ENCODE assay signal across 10 cellular contexts in the genomic region with DNA sequence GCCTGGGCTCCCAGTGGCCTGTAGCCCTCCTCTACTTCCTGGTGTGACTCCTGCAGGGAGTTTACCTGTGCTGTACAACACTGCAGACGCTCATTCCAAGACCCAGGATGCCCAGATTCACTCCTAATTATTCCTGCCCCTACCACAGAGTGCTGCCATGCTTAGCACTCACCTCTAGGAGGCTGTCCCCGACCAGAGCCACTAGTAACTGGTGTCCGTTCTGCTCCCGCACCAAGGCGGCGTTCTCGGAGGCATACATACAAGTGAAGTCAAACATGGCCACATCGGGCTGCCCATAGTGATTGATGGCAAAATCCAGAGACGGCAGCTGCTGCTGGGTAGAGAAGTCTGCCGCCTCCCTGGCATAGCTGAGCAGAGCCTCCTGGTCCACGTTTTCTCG.
A peak's percentile ranks its signal among the peaks of the same experiment; 100 is the strongest.
DNase-seq lines count a peak whose midpoint lies in the region; ATAC-seq and TF ChIP-seq lines count a peak whose summit lies in the region.
"Had no signal": no experiment of that assay in that cellular context is flagged by ENCODE, and none has a peak within 500 bp of the region (broad histone marks: within the 10 kb centered on the region; RNA-seq: fewer than 3 reads in every experiment).

No MANE protein-coding gene starts in this region.

- peak; percentile 73 for ATAC-seq in left lobe of liver
- no peak for ATAC-seq in stimulated activated effector memory CD8-positive, alpha-beta T cell treated with anti-CD3 and anti-CD28 coated beads, Interleukin-12 subunit alpha, Interleukin-12 subunit beta, amount 100 ng/mL, for 72 hours
- no peak for ATAC-seq in GM18907 (IDR thresholded peaks at IDR 0.05; ENCODE audit: unreplicated experiment)

- H3K27ac Mint-ChIP-seq in type B pancreatic cell: peak overlapping the region; percentile 36
- H3K27ac Mint-ChIP-seq in stimulated activated effector memory CD8-positive, alpha-beta T cell treated with anti-CD3 and anti-CD28 coated beads, Interleukin-12 subunit alpha, Interleukin-12 subunit beta, amount 100 ng/mL, for 72 hours: no peak overlapping the region
- H3K27ac Mint-ChIP-seq: activated naive CD8-positive, alpha-beta T cell treated with anti-CD3 and anti-CD28 coated beads for 36 hours had no signal

- H3K27me3 Mint-ChIP-seq in type B pancreatic cell: no peaks in the 10 kb centered on the region
- H3K27me3 Mint-ChIP-seq: activated naive CD8-positive, alpha-beta T cell treated with anti-CD3 and anti-CD28 coated beads for 36 hours had no signal

- TF ChIP-seq CTCF in type B pancreatic cell (conservative IDR thresholded peaks at IDR 0.05): peak; percentile 64

- peaks cover 11% of the 10 kb centered on the region for H3K4me1 Mint-ChIP-seq in type B pancreatic cell (ENCODE audit: unreplicated experiment)
- no peaks in the 10 kb centered on the region for H3K4me1 Mint-ChIP-seq in stimulated activated effector memory CD8-positive, alpha-beta T cell treated with anti-CD3 and anti-CD28 coated beads, Interleukin-12 subunit alpha, Interleukin-12 subunit beta, amount 100 ng/mL, for 72 hours

- no peak overlapping the region for H3K4me3 Mint-ChIP-seq in type B pancreatic cell
- H3K4me3 Mint-ChIP-seq in stimulated activated effector memory CD8-positive, alpha-beta T cell treated with anti-CD3 and anti-CD28 coated beads, Interleukin-12 subunit alpha, Interleukin-12 subunit beta, amount 100 ng/mL, for 72 hours: no peak overlapping the region
- H3K4me3 Mint-ChIP-seq: activated naive CD8-positive, alpha-beta T cell treated with anti-CD3 and anti-CD28 coated beads for 36 hours had no signal

- DNase-seq in DMS53 (lab: John Stamatoyannopoulos, UW) (peak; percentile 14), DMS53 treated with DMSO at 0.1 percent for 48 hours (lab: John Stamatoyannopoulos, UW; ENCODE audit: unreplicated experiment) (no peak), cerebellar cortex (ENCODE audit: low spot score) (peak; percentile 82), left lobe of liver (ENCODE audit: low spot score) (peak; percentile 64), type B pancreatic cell (ENCODE audit: extremely low spot score, unreplicated experiment) (no peak), NCI-H1436 treated with DMSO at 0.1 percent for 48 hours (lab: John Stamatoyannopoulos, UW) (no peak)
- no peak for DNase-seq in stimulated activated effector memory CD8-positive, alpha-beta T cell treated with anti-CD3 and anti-CD28 coated beads, Interleukin-12 subunit alpha, Interleukin-12 subunit beta, amount 100 ng/mL, for 72 hours (ENCODE audit: low spot score in 2 of 2)
- DNase-seq: activated naive CD8-positive, alpha-beta T cell treated with anti-CD3 and anti-CD28 coated beads for 36 hours; RPMI8226 had no signal

- H3K36me3 Mint-ChIP-seq in type B pancreatic cell: peaks cover 30% of the 10 kb centered on the region
- H3K36me3 Mint-ChIP-seq in stimulated activated effector memory CD8-positive, alpha-beta T cell treated with anti-CD3 and anti-CD28 coated beads, Interleukin-12 subunit alpha, Interleukin-12 subunit beta, amount 100 ng/mL, for 72 hours: peaks cover 68% of the 10 kb centered on the region

- H3K9me3 Mint-ChIP-seq in type B pancreatic cell: no peaks in the 10 kb centered on the region
- H3K9me3 Mint-ChIP-seq in stimulated activated effector memory CD8-positive, alpha-beta T cell treated with anti-CD3 and anti-CD28 coated beads, Interleukin-12 subunit alpha, Interleukin-12 subunit beta, amount 100 ng/mL, for 72 hours: no peaks in the 10 kb centered on the region
- H3K9me3 Mint-ChIP-seq: activated naive CD8-positive, alpha-beta T cell treated with anti-CD3 and anti-CD28 coated beads for 36 hours had no signal

Comparison
In these comparisons a context has a peak if more than half of its experiments do, and no peak if none do; other contexts are left out.
1. DNase-seq: peak in DMS53 (single experiment), cerebellar cortex (single experiment) and left lobe of liver (single experiment); none in DMS53 treated with DMSO at 0.1 percent for 48 hours (single experiment), type B pancreatic cell (single experiment), stimulated activated effector memory CD8-positive, alpha-beta T cell treated with anti-CD3 and anti-CD28 coated beads, Interleukin-12 subunit alpha, Interleukin-12 subunit beta, amount 100 ng/mL, for 72 hours (0 of 2) and NCI-H1436 treated with DMSO at 0.1 percent for 48 hours (single experiment).